ENCODE assay signal across 1 cellular context in genomic region chr1:237227507-237227906, GRCh38.
TF ChIP-seq lines count a peak whose summit lies in the region.

No MANE protein-coding gene starts in this region.

TF ChIP-seq in H1, 55 proteins besides CTCF, POLR2A, EP300 and RAD21:
- no peak for TF ChIP-seq USF2 (IDR thresholded peaks at IDR 0.05; ENCODE audit: low read length)
- TF ChIP-seq SP4 (IDR thresholded peaks at IDR 0.05; ENCODE audit: low read length), result no peak
- TF ChIP-seq BACH1 (IDR thresholded peaks at IDR 0.05; ENCODE audit: low read length), result no peak
- no peak for TF ChIP-seq MAX (IDR thresholded peaks at IDR 0.05)
- no peak for TF ChIP-seq RFX5 (IDR thresholded peaks at IDR 0.05; ENCODE audit: borderline replicate concordance, low read depth, low read length)
- TF ChIP-seq E2F6 (IDR thresholded peaks at IDR 0.05), result no peak
- no peak for TF ChIP-seq MAFK (IDR thresholded peaks at IDR 0.05; ENCODE audit: low read depth, low read length)
- no peak for TF ChIP-seq BRCA1 (IDR thresholded peaks at IDR 0.05; ENCODE audit: low read depth, low read length)
- TF ChIP-seq POU5F1 (IDR thresholded peaks at IDR 0.05; ENCODE audit: low read depth, low read length), result no peak
- no peak for TF ChIP-seq SIX5 (IDR thresholded peaks at IDR 0.05; ENCODE audit: low read depth, low read length)
- no peak for TF ChIP-seq CBX5 (IDR thresholded peaks at IDR 0.05; ENCODE audit: low read depth, low read length)
- TF ChIP-seq GABPA (IDR thresholded peaks at IDR 0.05; ENCODE audit: borderline replicate concordance, insufficient read depth, low read length), result no peak
- TF ChIP-seq CEBPB (IDR thresholded peaks at IDR 0.05; ENCODE audit: low read depth, low read length), result no peak
- TF ChIP-seq RNF2 (IDR thresholded peaks at IDR 0.05; ENCODE audit: borderline replicate concordance, low read depth, low read length, missing control alignments, poor library complexity, severe bottlenecking), result no peak
- no peak for TF ChIP-seq RBBP5 (IDR thresholded peaks at IDR 0.05; ENCODE audit: borderline replicate concordance, low read depth, low read length)
- no peak for TF ChIP-seq POLR2AphosphoS5 (IDR thresholded peaks at IDR 0.05; ENCODE audit: low read depth, low read length)
- no peak for TF ChIP-seq NRF1 (IDR thresholded peaks at IDR 0.05; ENCODE audit: low read depth, low read length)
- TF ChIP-seq SIRT6 (IDR thresholded peaks at IDR 0.05; ENCODE audit: low read length), result no peak
TF ChIP-seq in H1: peak in this region for 0.
